Comparison of ENCODE assay signal across 1 cellular context in genomic region chr12:89544730-89545184, GRCh38.
TF ChIP-seq lines count a peak whose summit lies in the region.

No MANE protein-coding gene starts in this region.

TF ChIP-seq in endothelial cell of umbilical vein, 7 proteins besides CTCF, POLR2A, EP300 and RAD21:
- TF ChIP-seq MYC (IDR thresholded peaks at IDR 0.05; ENCODE audit: low read depth, low read length) (no peak), POLR2AphosphoS5 (IDR thresholded peaks at IDR 0.05; ENCODE audit: insufficient read depth, low read depth, low read length) (no peak), FOS (IDR thresholded peaks at IDR 0.05; ENCODE audit: borderline replicate concordance, insufficient read depth, low read length) (peak; percentile 24), JUN (IDR thresholded peaks at IDR 0.05; ENCODE audit: borderline replicate concordance, insufficient read depth, insufficient read length, low read depth) (no peak), EZH2 (IDR thresholded peaks at IDR 0.05; ENCODE audit: borderline replicate concordance, low read depth, low read length, severe bottlenecking) (no peak)
